In the genomic region with DNA sequence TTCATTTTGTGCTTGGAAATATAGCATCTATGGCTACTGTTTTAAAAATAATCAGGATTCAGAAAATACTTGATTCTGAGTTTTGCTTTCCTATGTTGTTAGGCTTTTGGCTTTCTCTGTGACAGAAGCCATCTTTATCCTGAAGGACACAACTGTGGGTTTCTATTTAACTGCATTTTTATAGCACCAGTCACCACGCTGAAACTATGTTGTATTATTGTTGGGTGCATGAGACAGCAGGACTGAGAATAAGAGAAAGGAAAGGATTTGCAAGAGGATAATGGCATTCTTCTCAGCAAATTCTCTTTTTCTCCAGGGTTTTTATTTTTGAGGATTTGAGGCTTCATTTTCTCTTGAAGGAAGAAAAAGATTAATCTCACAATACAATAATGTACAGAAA, we compare ENCODE assay signal across 17 cellular contexts. TPM values are rescaled to one million over a fixed set of nuclear protein-coding genes. Genes with fewer than 3 reads are reported as not detected.
DNase-seq lines count a peak whose midpoint lies in the region; ATAC-seq and TF ChIP-seq lines count a peak whose summit lies in the region.
"Had no signal": no experiment of that assay in that cellular context is flagged by ENCODE, and none has a peak within 500 bp of the region (broad histone marks: within the 10 kb centered on the region; RNA-seq: fewer than 3 reads in every experiment).

No MANE protein-coding gene starts in this region.

- no peak overlapping the region for H3K4me3 ChIP-seq in AG04449 (ENCODE audit: low read depth, low read length)
- H3K4me3 ChIP-seq: A549, K562 had no signal

- POLR2A ChIA-PET in AG04449 (lab: Yijun Ruan, JAX) = no interaction called here

- peak; percentile 9 for DNase-seq in AG04449 (ENCODE audit: low read depth, low spot score)
- peak; percentile 52 for DNase-seq in EL
- DNase-seq in M059J (ENCODE audit: low read depth) = peak; percentile 45
- DNase-seq in fibroblast of peridontal ligament (ENCODE audit: extremely low read depth) = peak; percentile 50
- DNase-seq in natural killer cell = no peak
- no peak for DNase-seq in stimulated activated naive CD8-positive, alpha-beta T cell treated with anti-CD3 and anti-CD28 coated beads, Interleukin-15, Interleukin-2, amounts not matched to agents 100 U/mL and 50 U/mL, for 24 hours
- DNase-seq in HT-29 (ENCODE audit: low spot score) = no peak
- DNase-seq: CD8-positive, alpha-beta T cell; DMS79 treated with DMSO at 0.1 percent for 48 hours; H9; NCI-H1092 treated with DMSO at 0.1 percent for 48 hours; NCI-H1694 treated with DMSO at 0.1 percent for 48 hours; NCI-H446 had no signal

- no peak overlapping the region for H3K27ac Mint-ChIP-seq in natural killer cell
- H3K27ac Mint-ChIP-seq: B cell; CD8-positive, alpha-beta T cell; H9 had no signal

- TF ChIP-seq CTCF in AG04449 (IDR thresholded peaks at IDR 0.05; ENCODE audit: insufficient read depth, low read length, missing control alignments) (no peak), natural killer cell (IDR thresholded peaks at IDR 0.05) (no peak)

- no peaks in the 10 kb centered on the region for H3K9me3 Mint-ChIP-seq in natural killer cell
- H3K9me3 Mint-ChIP-seq: CD8-positive, alpha-beta T cell; H9 had no signal

- H3K4me3 Mint-ChIP-seq in natural killer cell = no peak overlapping the region
- H3K4me3 Mint-ChIP-seq: B cell; CD8-positive, alpha-beta T cell; H9 had no signal

- H3K4me1 Mint-ChIP-seq in natural killer cell = peaks cover 14 to 16% of the 10 kb centered on the region in 2 donors

- no peaks in the 10 kb centered on the region for H3K36me3 Mint-ChIP-seq in natural killer cell
- H3K36me3 Mint-ChIP-seq: CD8-positive, alpha-beta T cell had no signal

- peaks cover 37 to 69% of the 10 kb centered on the region in 2 donors for H3K27me3 Mint-ChIP-seq in natural killer cell (ENCODE audit: low read depth in 2 of 2)

- CTCF ChIA-PET in AG04449 (lab: Yijun Ruan, JAX) = interaction anchor here (2.3 kb wide), 1 partner anchor 10 kb away, joined by 11 read pairs; no protein-coding TSS in a partner anchor

- intact Hi-C loops in natural killer cell (cut with micrococcal nuclease) = loop anchor here (10.0 kb wide), 1 partner anchor 291 kb away; the partner anchor contains the start of gene AP1AR

- ATAC-seq in natural killer cell (no peak), GM21528 (IDR thresholded peaks at IDR 0.05; ENCODE audit: low FRiP score, unreplicated experiment) (no peak)
- no peak for ATAC-seq in stimulated activated naive CD8-positive, alpha-beta T cell treated with anti-CD3 and anti-CD28 coated beads, Interleukin-15, Interleukin-2, amounts not matched to agents 100 U/mL and 50 U/mL, for 24 hours
- ATAC-seq: A549; CD8-positive, alpha-beta T cell; K562 had no signal

RNA-seq across cellular contexts. Expression of gene NEUROG2, which starts 10.1 kb away (rescaled TPM):
- not detected in 2 replicates for total RNA-seq in M059J (2014; rRNA removed; shearing (Covaris generic))
- not detected for total RNA-seq in natural killer cell
- not detected in 2 replicates for total RNA-seq in HT-29 (2014; rRNA removed; shearing (Covaris generic))
- total RNA-seq: B cell; CD8-positive, alpha-beta T cell; H9 had no signal

Comparison
In these comparisons a context has a peak if more than half of its experiments do, and no peak if none do; other contexts are left out.
1. DNase-seq: peak in AG04449 (single experiment), EL (single experiment), M059J (single experiment) and fibroblast of peridontal ligament (single experiment); none in natural killer cell (single experiment), stimulated activated naive CD8-positive, alpha-beta T cell treated with anti-CD3 and anti-CD28 coated beads, Interleukin-15, Interleukin-2, amounts not matched to agents 100 U/mL and 50 U/mL, for 24 hours (single experiment) and HT-29 (single experiment).